ENCODE assay signal across 34 cellular contexts in the genomic region with DNA sequence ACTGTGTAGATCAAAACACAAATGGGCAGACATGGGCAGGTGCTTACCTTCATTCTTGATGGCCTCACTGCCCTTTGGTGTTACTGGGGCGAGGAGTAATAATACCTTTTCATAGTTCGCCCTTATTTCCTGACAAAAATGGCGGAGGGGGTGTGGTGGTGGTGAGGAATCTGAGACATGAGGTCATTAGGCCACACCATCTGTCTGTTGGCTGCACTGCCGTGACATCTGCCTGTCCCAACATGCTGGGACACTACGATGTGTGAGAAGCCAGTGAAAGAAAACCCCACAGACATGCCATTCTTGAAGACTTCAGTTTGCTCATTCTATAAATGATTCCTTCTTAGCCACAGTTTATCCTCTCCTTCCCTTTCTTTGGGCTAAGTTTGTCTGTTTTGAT. TPM values are rescaled to one million over a fixed set of nuclear protein-coding genes. Genes with fewer than 3 reads are reported as not detected.
DNase-seq lines count a peak whose midpoint lies in the region; ATAC-seq, FAIRE-seq and TF ChIP-seq lines count a peak whose summit lies in the region.
"Had no signal": no experiment of that assay in that cellular context is flagged by ENCODE, and none has a peak within 500 bp of the region (broad histone marks: within the 10 kb centered on the region; RNA-seq: fewer than 3 reads in every experiment).

No MANE protein-coding gene starts in this region.

- no peak for FAIRE-seq in bronchial epithelial cell (lab: Jason Lieb, UNC)
- FAIRE-seq: A549 had no signal

- no peaks in the 10 kb centered on the region for H3K9me3 ChIP-seq in uterus
- H3K9me3 ChIP-seq: A549, heart right ventricle, lower lobe of right lung, mucosa of descending colon, right atrium auricular region, vagina had no signal

- ATAC-seq in stimulated activated naive CD8-positive, alpha-beta T cell treated with anti-CD3 and anti-CD28 coated beads, Interleukin-15, amount 100 ng/mL, for 72 hours = no peak
- no peak for ATAC-seq in GM21360 (IDR thresholded peaks at IDR 0.05; ENCODE audit: unreplicated experiment)
- ATAC-seq: A549; CD8-positive, alpha-beta T cell; heart right ventricle; lower lobe of right lung; mucosa of descending colon; PC-3; stimulated activated effector memory CD8-positive, alpha-beta T cell treated with anti-CD3 and anti-CD28 coated beads, Interleukin-12 subunit alpha, Interleukin-12 subunit beta, amount 100 ng/mL, for 72 hours had no signal

- H3K27me3 Mint-ChIP-seq in stimulated activated naive CD8-positive, alpha-beta T cell treated with anti-CD3 and anti-CD28 coated beads, Interleukin-15, Interleukin-2, amounts not matched to agents 100 ng/mL and 50 ng/mL, for 24 hours = no peaks in the 10 kb centered on the region
- H3K27me3 Mint-ChIP-seq in stimulated activated naive CD8-positive, alpha-beta T cell treated with anti-CD3 and anti-CD28 coated beads, Interleukin-15, amount 100 ng/mL, for 72 hours = no peaks in the 10 kb centered on the region
- H3K27me3 Mint-ChIP-seq in mesothelial cell of epicardium (ENCODE audit: low read depth) = no peaks in the 10 kb centered on the region
- H3K27me3 Mint-ChIP-seq: B cell, IgD-negative memory B cell had no signal

- no peak for TF ChIP-seq POLR2A in uterus (IDR thresholded peaks at IDR 0.05)

- H3K4me3 Mint-ChIP-seq in stimulated activated naive CD8-positive, alpha-beta T cell treated with anti-CD3 and anti-CD28 coated beads, Interleukin-15, Interleukin-2, amounts not matched to agents 100 ng/mL and 50 ng/mL, for 24 hours = no peak overlapping the region
- H3K4me3 Mint-ChIP-seq in stimulated activated naive CD8-positive, alpha-beta T cell treated with anti-CD3 and anti-CD28 coated beads, Interleukin-15, amount 100 ng/mL, for 72 hours = no peak overlapping the region
- H3K4me3 Mint-ChIP-seq in mesothelial cell of epicardium = no peak overlapping the region
- H3K4me3 Mint-ChIP-seq: B cell; CD8-positive, alpha-beta T cell; IgD-negative memory B cell; neural crest cell; stimulated activated effector memory CD8-positive, alpha-beta T cell treated with anti-CD3 and anti-CD28 coated beads, Interleukin-12 subunit alpha, Interleukin-12 subunit beta, amount 100 ng/mL, for 72 hours; T-helper 2 cell treated with Interferon-gamma antibody and Interleukin-4, amounts not matched to agents 5 μg/mL and 100 μg/mL, for 36 hours had no signal

- H3K36me3 ChIP-seq in bronchial epithelial cell (ENCODE audit: control insufficient read depth, insufficient read depth, low read length) = no peaks in the 10 kb centered on the region
- no peaks in the 10 kb centered on the region for H3K36me3 ChIP-seq in uterus
- H3K36me3 ChIP-seq: lower lobe of right lung, vagina had no signal

- TF ChIP-seq CTCF in bronchial epithelial cell (IDR thresholded peaks at IDR 0.05; ENCODE audit: insufficient read depth, low read length, severe bottlenecking) (no peak), mesothelial cell of epicardium (IDR thresholded peaks at IDR 0.05; ENCODE audit: unreplicated experiment) (no peak), uterus (IDR thresholded peaks at IDR 0.05) (no peak)

- H3K4me3 ChIP-seq in bronchial epithelial cell (ENCODE audit: low read depth, low read length) (no peak overlapping the region), uterus (no peak overlapping the region)
- H3K4me3 ChIP-seq: A549, GM23248, heart right ventricle, lower lobe of right lung, mucosa of descending colon, right atrium auricular region, vagina had no signal

- no peaks in the 10 kb centered on the region for H3K9me3 Mint-ChIP-seq in stimulated activated naive CD8-positive, alpha-beta T cell treated with anti-CD3 and anti-CD28 coated beads, Interleukin-15, Interleukin-2, amounts not matched to agents 100 ng/mL and 50 ng/mL, for 24 hours
- no peaks in the 10 kb centered on the region for H3K9me3 Mint-ChIP-seq in stimulated activated naive CD8-positive, alpha-beta T cell treated with anti-CD3 and anti-CD28 coated beads, Interleukin-15, amount 100 ng/mL, for 72 hours
- no peaks in the 10 kb centered on the region for H3K9me3 Mint-ChIP-seq in mesothelial cell of epicardium
- H3K9me3 Mint-ChIP-seq: CD8-positive, alpha-beta T cell; IgD-negative memory B cell; neural crest cell; stimulated activated effector memory CD8-positive, alpha-beta T cell treated with anti-CD3 and anti-CD28 coated beads, Interleukin-12 subunit alpha, Interleukin-12 subunit beta, amount 100 ng/mL, for 72 hours; T-helper 2 cell treated with Interferon-gamma antibody and Interleukin-4, amounts not matched to agents 5 μg/mL and 100 μg/mL, for 36 hours had no signal

- no peak overlapping the region for H3K27ac ChIP-seq in uterus
- H3K27ac ChIP-seq: A549, GM23248, heart right ventricle, lower lobe of right lung, parathyroid adenoma, right atrium auricular region, vagina had no signal

- H3K27me3 ChIP-seq in bronchial epithelial cell (ENCODE audit: control insufficient read depth, insufficient read depth, low read length) (no peaks in the 10 kb centered on the region), uterus (no peaks in the 10 kb centered on the region)
- H3K27me3 ChIP-seq: heart right ventricle, right atrium auricular region, vagina had no signal

- intact Hi-C loops in uterus (cut with DNase I; ENCODE audit: low total_unique reads) = no loop called here

- no peaks in the 10 kb centered on the region for H3K4me1 ChIP-seq in uterus
- H3K4me1 ChIP-seq: A549, heart right ventricle, lower lobe of right lung, parathyroid adenoma, vagina had no signal

- H3K36me3 Mint-ChIP-seq in stimulated activated naive CD8-positive, alpha-beta T cell treated with anti-CD3 and anti-CD28 coated beads, Interleukin-15, Interleukin-2, amounts not matched to agents 100 ng/mL and 50 ng/mL, for 24 hours (ENCODE audit: low read depth) = no peaks in the 10 kb centered on the region
- peaks cover 7% of the 10 kb centered on the region for H3K36me3 Mint-ChIP-seq in mesothelial cell of epicardium
- H3K36me3 Mint-ChIP-seq: IgD-negative memory B cell; stimulated activated effector memory CD8-positive, alpha-beta T cell treated with anti-CD3 and anti-CD28 coated beads, Interleukin-12 subunit alpha, Interleukin-12 subunit beta, amount 100 ng/mL, for 72 hours had no signal

- no peak for DNase-seq in stimulated activated naive CD8-positive, alpha-beta T cell treated with anti-CD3 and anti-CD28 coated beads, Interleukin-15, amount 100 ng/mL, for 72 hours
- DNase-seq in bronchial epithelial cell (ENCODE audit: low read depth) = peak; percentile 81
- DNase-seq in mesothelial cell of epicardium (ENCODE audit: low spot score in 2 of 2, unreplicated experiment in 2 of 2) = no peak
- no peak for DNase-seq in amygdala (lab: John Stamatoyannopoulos, UW)
- DNase-seq in uterus = no peak
- DNase-seq in HUDEP-2 (lab: John Stamatoyannopoulos, UW; ENCODE audit: unreplicated experiment in 76 of 76) = no peak
- DNase-seq: activated CD4-positive, alpha-beta T cell treated with anti-CD3 and anti-CD28 coated beads, Interleukin-2, amount 50 U/mL, for 1 hour; activated T-cell treated with anti-CD3 and anti-CD28 coated beads, Interleukin-2, amount 50 U/mL, for 48 hours; CD8-positive, alpha-beta T cell; cerebellar nuclear complex; DMS153; GM23248; heart right ventricle; lower lobe of right lung; mucosa of descending colon; NCI-H1048; NCI-H2029; NCI-H446 treated with DMSO at 0.1 percent for 48 hours; NK-92 treated with Interleukin-12 subunit alpha and Interleukin-12 subunit beta, amount 100 ng/mL, for 24 hours; PC-3; Right ventricle myocardium superior; stimulated activated CD4-positive, alpha-beta T cell treated with anti-CD3 and anti-CD28 coated beads, Interleukin-4, amount 100 ng/mL, for 24 hours had no signal

- H3K4me1 Mint-ChIP-seq in stimulated activated naive CD8-positive, alpha-beta T cell treated with anti-CD3 and anti-CD28 coated beads, Interleukin-15, Interleukin-2, amounts not matched to agents 100 ng/mL and 50 ng/mL, for 24 hours (ENCODE audit: low read depth) = no peaks in the 10 kb centered on the region
- H3K4me1 Mint-ChIP-seq in stimulated activated naive CD8-positive, alpha-beta T cell treated with anti-CD3 and anti-CD28 coated beads, Interleukin-15, amount 100 ng/mL, for 72 hours = no peaks in the 10 kb centered on the region
- peaks cover 12% of the 10 kb centered on the region for H3K4me1 Mint-ChIP-seq in mesothelial cell of epicardium
- H3K4me1 Mint-ChIP-seq: B cell; stimulated activated effector memory CD8-positive, alpha-beta T cell treated with anti-CD3 and anti-CD28 coated beads, Interleukin-12 subunit alpha, Interleukin-12 subunit beta, amount 100 ng/mL, for 72 hours had no signal

- H3K27ac Mint-ChIP-seq in stimulated activated naive CD8-positive, alpha-beta T cell treated with anti-CD3 and anti-CD28 coated beads, Interleukin-15, Interleukin-2, amounts not matched to agents 100 ng/mL and 50 ng/mL, for 24 hours = peak overlapping the region; percentile 22
- no peak overlapping the region for H3K27ac Mint-ChIP-seq in stimulated activated naive CD8-positive, alpha-beta T cell treated with anti-CD3 and anti-CD28 coated beads, Interleukin-15, amount 100 ng/mL, for 72 hours
- peak overlapping the region; percentile 18 for H3K27ac Mint-ChIP-seq in mesothelial cell of epicardium
- H3K27ac Mint-ChIP-seq: B cell; CD8-positive, alpha-beta T cell; stimulated activated effector memory CD8-positive, alpha-beta T cell treated with anti-CD3 and anti-CD28 coated beads, Interleukin-12 subunit alpha, Interleukin-12 subunit beta, amount 100 ng/mL, for 72 hours; T-helper 2 cell treated with Interferon-gamma antibody and Interleukin-4, amounts not matched to agents 5 μg/mL and 100 μg/mL, for 36 hours had no signal

RNA-seq across cellular contexts. Expression of a gene that starts 13.4 kb away (rescaled TPM):
- 68.5 and 84.2 TPM in 2 replicates for total RNA-seq in bronchial epithelial cell
- total RNA-seq in mesothelial cell of epicardium = 114 to 119 TPM (median 114 TPM) in 3 replicates
- 100 to 1,000 TPM in 2 of 4 donors, 10 to 100 TPM in 2; 44.8 to 112 (median 101) TPM for total RNA-seq in uterus

RNA-seq across cellular contexts. Expression of a gene that starts 44.2 kb away (rescaled TPM):
- total RNA-seq in bronchial epithelial cell (0.79 and 2.4 TPM in 2 replicates), mesothelial cell of epicardium (7.5 to 8.5 TPM (median 8.5 TPM) in 3 replicates), uterus (1 to 10 TPM in 2 of 4 donors, under 1 TPM in 2; 0.26 to 5.0 (median 1.2) TPM)

RNA-seq across cellular contexts. Expression of a gene that starts 52.4 kb away (rescaled TPM):
- total RNA-seq in bronchial epithelial cell (under 0.01 and 0.38 TPM in 2 replicates), mesothelial cell of epicardium (0.11 to 0.51 TPM (median 0.47 TPM) in 3 replicates), uterus (1 to 10 TPM in 2 of 4 donors, not detected in 2; 1.4 to 1.5 TPM)
- total RNA-seq: dermis microvascular lymphatic vessel endothelial cell, GM23248, PC-3, right atrium auricular region, Right ventricle myocardium superior, vagina had no signal

Comparison
In these comparisons a context has a peak if more than half of its experiments do, and no peak if none do; other contexts are left out.
1. H3K27ac Mint-ChIP-seq: peak in stimulated activated naive CD8-positive, alpha-beta T cell treated with anti-CD3 and anti-CD28 coated beads, Interleukin-15, Interleukin-2, amounts not matched to agents 100 ng/mL and 50 ng/mL, for 24 hours (single experiment) and mesothelial cell of epicardium (single experiment); none in stimulated activated naive CD8-positive, alpha-beta T cell treated with anti-CD3 and anti-CD28 coated beads, Interleukin-15, amount 100 ng/mL, for 72 hours (0 of 2).